14 cellular contexts compared by ENCODE assay signal in the genomic region with DNA sequence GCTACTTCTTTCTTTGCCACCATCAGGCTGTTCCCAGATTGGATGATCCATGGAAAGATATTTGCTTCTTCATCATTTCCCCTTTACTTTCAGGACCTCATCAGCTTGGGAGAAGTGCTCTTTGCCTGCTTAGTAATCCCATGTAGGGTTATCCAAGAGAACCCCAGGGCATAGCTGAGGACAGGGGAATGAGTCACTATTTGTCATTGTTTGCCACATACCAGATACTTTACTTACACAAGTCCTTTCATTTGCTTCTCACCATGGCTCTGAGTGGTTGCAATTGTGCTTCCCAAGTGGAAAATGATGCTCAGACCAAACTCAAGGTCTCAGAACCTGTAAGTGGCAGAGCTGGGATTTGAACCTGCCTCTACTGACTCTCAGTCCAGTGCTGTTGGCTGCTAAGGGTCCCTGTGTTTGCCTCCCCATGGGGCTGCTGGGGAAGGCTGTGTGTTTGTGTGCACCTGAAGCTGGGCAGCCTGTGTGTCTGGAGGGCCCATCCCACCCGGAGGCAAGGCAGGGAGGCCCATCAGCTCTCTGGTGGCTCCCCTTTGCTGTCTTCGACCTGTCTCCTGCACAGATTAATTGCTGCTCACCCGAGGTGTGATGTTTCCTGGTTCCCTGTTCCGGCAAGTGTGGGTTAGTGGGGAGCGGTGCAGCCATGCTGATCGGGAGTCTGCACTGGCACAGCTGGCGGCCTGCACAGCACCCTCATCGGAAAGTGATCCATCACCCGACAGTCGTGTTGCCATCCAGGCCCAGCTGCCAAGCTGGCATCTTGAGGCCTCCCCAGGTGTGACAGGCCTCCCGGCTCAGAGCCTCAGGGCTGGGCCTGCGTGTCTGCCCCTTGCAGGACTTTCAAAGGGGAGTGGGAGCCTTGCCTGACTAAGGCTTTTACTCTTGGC.
A peak's percentile ranks its signal among the peaks of the same experiment; 100 is the strongest.
DNase-seq lines count a peak whose midpoint lies in the region; ATAC-seq and TF ChIP-seq lines count a peak whose summit lies in the region.
"Had no signal": no experiment of that assay in that cellular context is flagged by ENCODE, and none has a peak within 500 bp of the region (broad histone marks: within the 10 kb centered on the region; RNA-seq: fewer than 3 reads in every experiment).

No MANE protein-coding gene starts in this region.

- TF ChIP-seq RAD21 in IMR-90 (IDR thresholded peaks at IDR 0.05; ENCODE audit: low read length): no peak

- dilution Hi-C loops in IMR-90 (cut with HindIII; ENCODE audit: low sequenced_read_pairs, unreplicated experiment): no loop called here

- no peak overlapping the region for H2AK9ac ChIP-seq in IMR-90 (replicated peaks; ENCODE audit: low read depth, low read length, poor library complexity)

- intact Hi-C loops in IMR-90 (cut with micrococcal nuclease): no loop called here

- no peak overlapping the region for H4K8ac ChIP-seq in IMR-90 (ENCODE audit: low read depth in 2 of 2, low read length in 2 of 2)

- H3K4me1 ChIP-seq in IMR-90 (ENCODE audit: control insufficient read depth, insufficient read depth, low read length): no peaks in the 10 kb centered on the region
- H3K4me1 ChIP-seq: adrenal gland had no signal

- H3K56ac ChIP-seq in IMR-90 (ENCODE audit: extremely low read depth, insufficient read depth, low read length): no peak overlapping the region

- peak overlapping the region; percentile 43 for H2AFZ ChIP-seq in IMR-90 (replicated peaks; ENCODE audit: low read length, poor library complexity)

- no peaks in the 10 kb centered on the region for H3K9me3 ChIP-seq in IMR-90 (ENCODE audit: control insufficient read depth, insufficient read depth, low read length)
- H3K9me3 ChIP-seq: adrenal gland had no signal

- no peak overlapping the region for H2BK15ac ChIP-seq in IMR-90 (ENCODE audit: low read depth, low read length)

- H3K9ac ChIP-seq in IMR-90 (ENCODE audit: low read depth, low read length): no peak overlapping the region

- H3K4me3 ChIP-seq in IMR-90 (ENCODE audit: insufficient read depth, low read depth, low read length): no peak overlapping the region
- H3K4me3 ChIP-seq: adrenal gland, SJCRH30 had no signal

- H3K27me3 ChIP-seq in IMR-90 (ENCODE audit: control insufficient read depth, insufficient read depth, low read length): no peaks in the 10 kb centered on the region

- H2AK5ac ChIP-seq in IMR-90 (ENCODE audit: low read depth, low read length): no peak overlapping the region

- no peak for TF ChIP-seq POLR2A in IMR-90 (IDR thresholded peaks at IDR 0.05; ENCODE audit: low read depth, low read length)

- no peaks in the 10 kb centered on the region for H3K9me1 ChIP-seq in IMR-90 (ENCODE audit: insufficient read depth, low read length)

- no peak overlapping the region for H4K91ac ChIP-seq in IMR-90 (ENCODE audit: insufficient read depth, low read depth, low read length)

- no peak overlapping the region for H3K4ac ChIP-seq in IMR-90 (ENCODE audit: low read depth, low read length)

- no peaks in the 10 kb centered on the region for H4K20me1 ChIP-seq in IMR-90 (ENCODE audit: insufficient read depth, low read length)

- BruUV-seq in IMR-90 (replicated peaks; lab: Mats Ljungman, UMichigan): no TSS peak

- no peak overlapping the region for H3K14ac ChIP-seq in IMR-90 (replicated peaks; ENCODE audit: low read depth, low read length)

- H2BK5ac ChIP-seq in IMR-90 (ENCODE audit: low read depth, low read length, poor library complexity, severe bottlenecking): no peak overlapping the region

- H3K27ac ChIP-seq in IMR-90 (ENCODE audit: insufficient read depth, low read length): no peak overlapping the region
- H3K27ac ChIP-seq: adrenal gland, SJCRH30 had no signal

- H3K79me1 ChIP-seq in IMR-90 (ENCODE audit: low read depth in 1 of 2, low read length in 2 of 2): no peaks in the 10 kb centered on the region

- WGBS in IMR-90 (ENCODE audit: extremely low coverage in 2 of 2, insufficient read length in 1 of 2), 2 experiments: 31% methylated on average over 3 of the region's 12 CpGs; no CpG with 5 or more reads in 1 of the 2 experiments

- no peak overlapping the region for H2BK120ac ChIP-seq in IMR-90 (ENCODE audit: low read depth, low read length)

- POLR2A ChIA-PET in IMR-90 (lab: Charles Lee; ENCODE audit: unreplicated experiment): no interaction called here

- no peak overlapping the region for H2BK20ac ChIP-seq in IMR-90 (ENCODE audit: low read depth, low read length)

- no peak overlapping the region for H4K5ac ChIP-seq in IMR-90 (ENCODE audit: low read depth, low read length)

- CTCF ChIA-PET in IMR-90 (lab: Yijun Ruan, JAX): no interaction called here

- ATAC-seq in IMR-90 (ENCODE audit: low read depth): 0 out of 2 replicates have a peak, but pooled peaks have one; percentile 24
- ATAC-seq: sciatic nerve had no signal

- DNase-seq in EL (peak; percentile 78), IMR-90 (peak; percentile 44), T47D (ENCODE audit: low read depth in 1 of 2, low spot score in 1 of 2) (peak; percentile 3 to 36), kidney tubule cell (ENCODE audit: low spot score) (peak; percentile 92), NCI-H526 (lab: John Stamatoyannopoulos, UW) (no peak), NCI-H1092 treated with DMSO at 0.1 percent for 48 hours (lab: John Stamatoyannopoulos, UW) (no peak), SK-N-DZ (ENCODE audit: low spot score) (no peak), NCI-H748 treated with DMSO at 0.1 percent for 48 hours (lab: John Stamatoyannopoulos, UW) (no peak)
- DNase-seq: adrenal gland, MV-4-11, NCI-H446 treated with DMSO at 0.1 percent for 48 hours, nephron progenitor cell, SJCRH30 had no signal

- H3K23ac ChIP-seq in IMR-90 (ENCODE audit: low read depth, low read length): no peak overlapping the region

- in situ Hi-C loops in IMR-90 (cut with MboI; ENCODE audit: low sequenced_read_pairs): no loop called here
- in situ Hi-C loops in T47D (cut with HindIII; ENCODE audit: low pct_unique_long_range_greater_than_20kb, low sequenced_read_pairs): no loop called here

- H3K4me2 ChIP-seq in IMR-90 (ENCODE audit: low read depth, low read length): no peak overlapping the region

- TF ChIP-seq CTCF in IMR-90 (conservative IDR thresholded peaks at IDR 0.05; ENCODE audit: low read depth, low read length): no peak

- H3K18ac ChIP-seq in IMR-90 (ENCODE audit: low read depth, low read length): no peak overlapping the region

- no peaks in the 10 kb centered on the region for H3K36me3 ChIP-seq in IMR-90 (ENCODE audit: control insufficient read depth, insufficient read depth, low read length)
- H3K36me3 ChIP-seq: adrenal gland, SJCRH30 had no signal

TF ChIP-seq in IMR-90, 13 proteins besides CTCF, POLR2A, EP300 and RAD21:
- TF ChIP-seq RCOR1 (IDR thresholded peaks at IDR 0.05; ENCODE audit: insufficient replicate concordance, low read length): no peak
- TF ChIP-seq MAFK (IDR thresholded peaks at IDR 0.05; ENCODE audit: low read depth, low read length): no peak
- TF ChIP-seq CEBPB (IDR thresholded peaks at IDR 0.05; ENCODE audit: low read depth, low read length): no peak
- TF ChIP-seq, protein P1, sequence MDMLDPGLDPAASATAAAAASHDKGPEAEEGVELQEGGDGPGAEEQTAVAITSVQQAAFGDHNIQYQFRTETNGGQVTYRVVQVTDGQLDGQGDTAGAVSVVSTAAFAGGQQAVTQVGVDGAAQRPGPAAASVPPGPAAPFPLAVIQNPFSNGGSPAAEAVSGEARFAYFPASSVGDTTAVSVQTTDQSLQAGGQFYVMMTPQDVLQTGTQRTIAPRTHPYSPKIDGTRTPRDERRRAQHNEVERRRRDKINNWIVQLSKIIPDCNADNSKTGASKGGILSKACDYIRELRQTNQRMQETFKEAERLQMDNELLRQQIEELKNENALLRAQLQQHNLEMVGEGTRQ (IDR thresholded peaks at IDR 0.05; ENCODE audit: low read depth, low read length): no peak
- TF ChIP-seq SMC3 (IDR thresholded peaks at IDR 0.05; ENCODE audit: low read depth, low read length): no peak
- no peak for TF ChIP-seq CHD1 (IDR thresholded peaks at IDR 0.05; ENCODE audit: low read depth, low read length)
- TF ChIP-seq NFE2L2 (IDR thresholded peaks at IDR 0.05; ENCODE audit: low read depth, low read length): no peak
- no peak for TF ChIP-seq RFX5 (IDR thresholded peaks at IDR 0.05; ENCODE audit: low read depth, low read length)
- TF ChIP-seq, protein P2, sequence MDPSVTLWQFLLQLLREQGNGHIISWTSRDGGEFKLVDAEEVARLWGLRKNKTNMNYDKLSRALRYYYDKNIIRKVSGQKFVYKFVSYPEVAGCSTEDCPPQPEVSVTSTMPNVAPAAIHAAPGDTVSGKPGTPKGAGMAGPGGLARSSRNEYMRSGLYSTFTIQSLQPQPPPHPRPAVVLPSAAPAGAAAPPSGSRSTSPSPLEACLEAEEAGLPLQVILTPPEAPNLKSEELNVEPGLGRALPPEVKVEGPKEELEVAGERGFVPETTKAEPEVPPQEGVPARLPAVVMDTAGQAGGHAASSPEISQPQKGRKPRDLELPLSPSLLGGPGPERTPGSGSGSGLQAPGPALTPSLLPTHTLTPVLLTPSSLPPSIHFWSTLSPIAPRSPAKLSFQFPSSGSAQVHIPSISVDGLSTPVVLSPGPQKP (IDR thresholded peaks at IDR 0.05; ENCODE audit: borderline replicate concordance, low read depth, low read length): no peak
- no peak for TF ChIP-seq MXI1 (IDR thresholded peaks at IDR 0.05; ENCODE audit: borderline replicate concordance, low read depth, low read length)
- TF ChIP-seq BHLHE40 (IDR thresholded peaks at IDR 0.05; ENCODE audit: low read depth, low read length): no peak
- no peak for TF ChIP-seq MAZ (IDR thresholded peaks at IDR 0.05; ENCODE audit: borderline replicate concordance, low read depth, low read length)
- TF ChIP-seq FOS (IDR thresholded peaks at IDR 0.05; ENCODE audit: low read depth, low read length): no peak

Comparison
In these comparisons a context has a peak if more than half of its experiments do, and no peak if none do; other contexts are left out.
1. DNase-seq: peak in EL (single experiment), IMR-90 (single experiment), T47D (2 of 2) and kidney tubule cell (single experiment); none in NCI-H526 (0 of 2), NCI-H1092 treated with DMSO at 0.1 percent for 48 hours (single experiment), SK-N-DZ (single experiment) and NCI-H748 treated with DMSO at 0.1 percent for 48 hours (single experiment).